ENCODE assay signal across 11 cellular contexts in genomic region chr21:45365186-45365607, GRCh38. TPM values are rescaled to one million over a fixed set of nuclear protein-coding genes. Genes with fewer than 3 reads are reported as not detected.
DNase-seq lines count a peak whose midpoint lies in the region; ATAC-seq and TF ChIP-seq lines count a peak whose summit lies in the region.
"Had no signal": no experiment of that assay in that cellular context is flagged by ENCODE, and none has a peak within 500 bp of the region (broad histone marks: within the 10 kb centered on the region; RNA-seq: fewer than 3 reads in every experiment).

No MANE protein-coding gene starts in this region.

- dilution Hi-C loops in mammary epithelial cell (cut with HindIII; ENCODE audit: low sequenced_read_pairs): no loop called here

- TF ChIP-seq CTCF in PC-9 (conservative IDR thresholded peaks at IDR 0.05) (no peak), esophagus muscularis mucosa (IDR thresholded peaks at IDR 0.05) (no peak), tibial artery (IDR thresholded peaks at IDR 0.05) (no peak), mammary epithelial cell (conservative IDR thresholded peaks at IDR 0.05 in 1 of 2, IDR thresholded peaks at IDR 0.05 in 1 of 2; ENCODE audit: extremely low read depth in 1 of 2, insufficient read depth in 1 of 2, low read depth in 1 of 2, low read length in 2 of 2) (no peak), GM20000 (IDR thresholded peaks at IDR 0.05; ENCODE audit: extremely low read depth, missing control alignments) (no peak)

- no peaks in the 10 kb centered on the region for H3K9me2 ChIP-seq in PC-9 (ENCODE audit: insufficient read depth)

- no peaks in the 10 kb centered on the region for H4K20me1 ChIP-seq in PC-9 (ENCODE audit: insufficient read depth)
- no peaks in the 10 kb centered on the region for H4K20me1 ChIP-seq in mammary epithelial cell (ENCODE audit: insufficient read depth, low read length)

- no peak overlapping the region for H2AFZ ChIP-seq in PC-9
- H2AFZ ChIP-seq in mammary epithelial cell (ENCODE audit: low read depth, low read length): no peak overlapping the region

- H3K9me3 ChIP-seq in PC-9 (ENCODE audit: insufficient read depth, low read depth) (no peaks in the 10 kb centered on the region), esophagus muscularis mucosa (no peaks in the 10 kb centered on the region), mucosa of rectum (ENCODE audit: control insufficient read depth in 2 of 2, low read length in 2 of 2) (no peaks in the 10 kb centered on the region), tibial artery (no peaks in the 10 kb centered on the region), mammary epithelial cell (replicated peaks; ENCODE audit: insufficient read depth, low read length) (no peaks in the 10 kb centered on the region)

- CTCF ChIA-PET in PC-9 (lab: Charles Lee) (no interaction called here), mammary epithelial cell (lab: Charles Lee; ENCODE audit: low non-redundant PET) (no interaction called here)

- no peak for TF ChIP-seq POLR2A in esophagus muscularis mucosa (IDR thresholded peaks at IDR 0.05; ENCODE audit: low read depth)

- H3K9ac ChIP-seq in mucosa of rectum (ENCODE audit: low read depth in 1 of 2, low read length in 2 of 2): no peak overlapping the region
- no peak overlapping the region for H3K9ac ChIP-seq in mammary epithelial cell (ENCODE audit: insufficient read depth, low read length)
- H3K9ac ChIP-seq: KMS-11 had no signal

- H3K4me1 ChIP-seq in PC-9 (replicated peaks; ENCODE audit: insufficient read depth) (peaks cover 40% of the 10 kb centered on the region), esophagus muscularis mucosa (peaks cover 33 to 58% (median 53%) of the 10 kb centered on the region in 4 donors), mucosa of rectum (ENCODE audit: control insufficient read depth in 2 of 2, insufficient read depth in 2 of 2, low read length in 2 of 2) (peaks cover 0 to 7% of the 10 kb centered on the region in 2 donors), tibial artery (peaks cover 0 to 53% (median 44%) of the 10 kb centered on the region in 4 donors), mammary epithelial cell (ENCODE audit: insufficient read depth, low read length) (peaks cover 20% of the 10 kb centered on the region)

- DNase-seq in PC-9 (no peak), esophagus muscularis mucosa (ENCODE audit: extremely low spot score) (no peak), tibial artery (no peak), mammary epithelial cell (no peak), GM20000 (ENCODE audit: low spot score) (no peak)
- DNase-seq: CD8-positive, alpha-beta memory T cell; stimulated activated CD8-positive, alpha-beta memory T cell treated with anti-CD3 and anti-CD28 coated beads, Interleukin-4, amount 100 ng/mL, for 48 hours had no signal

- no peak overlapping the region for H3K4me3 ChIP-seq in PC-9
- no peak overlapping the region for H3K4me3 ChIP-seq in esophagus muscularis mucosa
- H3K4me3 ChIP-seq in mucosa of rectum (ENCODE audit: low read length in 2 of 2): no peak overlapping the region
- H3K4me3 ChIP-seq in tibial artery: no peak overlapping the region
- H3K4me3 ChIP-seq in mammary epithelial cell (replicated peaks in 1 of 3; ENCODE audit: insufficient read depth in 1 of 3, low read depth in 2 of 3, low read length in 3 of 3): no peak overlapping the region

- H3K27me3 ChIP-seq in PC-9 (ENCODE audit: insufficient read depth, low read depth) (no peaks in the 10 kb centered on the region), esophagus muscularis mucosa (no peaks in the 10 kb centered on the region), mucosa of rectum (ENCODE audit: control insufficient read depth in 2 of 2, insufficient read depth in 2 of 2, low read length in 2 of 2) (no peaks in the 10 kb centered on the region), tibial artery (no peaks in the 10 kb centered on the region), mammary epithelial cell (ENCODE audit: insufficient read depth, low read length) (no peaks in the 10 kb centered on the region)

- H3K36me3 ChIP-seq in PC-9 (ENCODE audit: low read depth) (no peaks in the 10 kb centered on the region), esophagus muscularis mucosa (no peaks in the 10 kb centered on the region), mucosa of rectum (ENCODE audit: control insufficient read depth in 2 of 2, insufficient read depth in 2 of 2, low read length in 2 of 2) (no peaks in the 10 kb centered on the region), tibial artery (no peaks in the 10 kb centered on the region), mammary epithelial cell (ENCODE audit: insufficient read depth, low read length) (no peaks in the 10 kb centered on the region)

- TF ChIP-seq EP300 in esophagus muscularis mucosa (IDR thresholded peaks at IDR 0.05): no peak

- WGBS in esophagus muscularis mucosa: 75% methylated on average over 5 of the region's 25 CpGs
- 97% methylated on average over 14 of the region's 25 CpGs for WGBS in mammary epithelial cell (ENCODE audit: low coverage, missing lambda C conversion rate)

- ATAC-seq in GM21526 (IDR thresholded peaks at IDR 0.05; ENCODE audit: low FRiP score, unreplicated experiment) (no peak), GM21381 (IDR thresholded peaks at IDR 0.05; ENCODE audit: unreplicated experiment) (no peak)

- POLR2A ChIA-PET in PC-9 (lab: Charles Lee; ENCODE audit: unreplicated experiment): interaction anchor here (0.6 kb wide), 2 partner anchors 23 to 136 kb away, joined by 3 to 12 read pairs; no protein-coding TSS in a partner anchor

- H3K79me2 ChIP-seq in PC-9 (ENCODE audit: low read depth) (no peaks in the 10 kb centered on the region), mammary epithelial cell (ENCODE audit: insufficient read depth, low read length) (no peaks in the 10 kb centered on the region)

- H3K4me2 ChIP-seq in PC-9: peak overlapping the region; percentile 36; the same call in 1 of the 2 replicates
- H3K4me2 ChIP-seq in mammary epithelial cell (ENCODE audit: insufficient read depth, low read depth, low read length): no peak overlapping the region
- H3K4me2 ChIP-seq: KMS-11 had no signal

- H3F3A ChIP-seq in PC-9 (ENCODE audit: insufficient read depth, low read depth): peaks cover 16% of the 10 kb centered on the region

- BruUV-seq in PC-9 (replicated peaks; lab: Mats Ljungman, UMichigan) (TSS peak; percentile 80), mammary epithelial cell (replicated peaks; lab: Mats Ljungman, UMichigan) (no TSS peak)

- intact Hi-C loops in PC-9 (cut with micrococcal nuclease; ENCODE audit: unreplicated experiment): loop anchor here (2.0 kb wide), 2 partner anchors 62 to 72 kb away; no protein-coding TSS in a partner anchor
- intact Hi-C loops in esophagus muscularis mucosa (cut with DNase I): no loop called here
- intact Hi-C loops in tibial artery (cut with DNase I; ENCODE audit: low total_unique reads): loop anchor here (2.0 kb wide), 2 partner anchors 46 to 70 kb away; no protein-coding TSS in a partner anchor
- intact Hi-C loops in mammary epithelial cell (cut with micrococcal nuclease): loop anchor here (2.0 kb wide), 1 partner anchor 38 kb away; no protein-coding TSS in a partner anchor

- in situ Hi-C loops in mammary epithelial cell (cut with MboI; ENCODE audit: low sequenced_read_pairs in 2 of 2): no loop called here

- H3K27ac ChIP-seq in PC-9 (peak overlapping the region; percentile 100), esophagus muscularis mucosa (replicated peaks in 1 of 4) (peak overlapping the region; percentile 89 to 96 (median 94)), mucosa of rectum (ENCODE audit: low read depth in 2 of 2, low read length in 2 of 2) (peak overlapping the region; percentile 75 to 86), tibial artery (peak overlapping the region; percentile 93 to 98), mammary epithelial cell (ENCODE audit: insufficient read depth, low read depth, low read length) (no peak overlapping the region)
- H3K27ac ChIP-seq: KMS-11 had no signal

RNA-seq across cellular contexts. Expression of gene COL18A1, which starts 39.8 kb away (rescaled TPM):
- 82.4 and 106 TPM in 2 replicates for total RNA-seq in PC-9 (2021)
- total RNA-seq in esophagus muscularis mucosa: 100 to 1,000 TPM in 3 of 4 donors, 10 to 100 TPM in 1; 97.7 to 173 (median 110) TPM
- total RNA-seq in mammary epithelial cell: 10 to 100 TPM; 45.6 to 79.7 TPM
- 27.3 TPM for polyA plus RNA-seq in mammary epithelial cell
- polyA minus RNA-seq in mammary epithelial cell: 7.5 TPM
